In genomic region chr2:229921101-229921891, GRCh38 we compare ENCODE assay signal across 8 cellular contexts. TPM values are rescaled to one million over a fixed set of nuclear protein-coding genes. Genes with fewer than 3 reads are reported as not detected.
DNase-seq lines count a peak whose midpoint lies in the region; ATAC-seq, FAIRE-seq and TF ChIP-seq lines count a peak whose summit lies in the region.

No MANE protein-coding gene starts in this region.

- TF ChIP-seq CTCF in pancreas (IDR thresholded peaks at IDR 0.05) (no peak), transverse colon (IDR thresholded peaks at IDR 0.05) (no peak)

- H3K4me3 Mint-ChIP-seq in activated naive CD8-positive, alpha-beta T cell, result peak overlapping the region; percentile 97

- H3K4me1 Mint-ChIP-seq in activated naive CD8-positive, alpha-beta T cell (ENCODE audit: low read depth), result peaks cover 46% of the 10 kb centered on the region

- in situ Hi-C loops in transverse colon (cut with MboI; ENCODE audit: low pct_ligation_motif_present in 1 of 4, low pct_unique_long_range_greater_than_20kb in 1 of 4, low sequenced_read_pairs in 3 of 4), result no loop called here

- peaks cover 3% of the 10 kb centered on the region for H3K36me3 Mint-ChIP-seq in activated naive CD8-positive, alpha-beta T cell

- H3K27me3 ChIP-seq in SJCRH30 (no peaks in the 10 kb centered on the region), pancreas (no peaks in the 10 kb centered on the region), transverse colon (no peaks in the 10 kb centered on the region)

- peak; percentile 22 for ATAC-seq in GM21390 (IDR thresholded peaks at IDR 0.05; ENCODE audit: unreplicated experiment)
- ATAC-seq in Right ventricle myocardium superior (ENCODE audit: poor library complexity), result peak; percentile 49
- ATAC-seq in pancreas, result peak; percentile 11 to 53 (median 40)

- H3K9me3 Mint-ChIP-seq in activated naive CD8-positive, alpha-beta T cell (ENCODE audit: low read depth), result no peaks in the 10 kb centered on the region

- H3K4me3 ChIP-seq in SJCRH30 (peak overlapping the region; percentile 69), pancreas (peak overlapping the region; percentile 55 to 96 (median 68)), transverse colon (peak overlapping the region; percentile 63 to 99 (median 83))

- TF ChIP-seq EP300 in transverse colon (IDR thresholded peaks at IDR 0.05; ENCODE audit: low read depth), result no peak

- H3K36me3 ChIP-seq in SJCRH30 (peaks cover 14% of the 10 kb centered on the region), pancreas (no peaks in the 10 kb centered on the region), transverse colon (no peaks in the 10 kb centered on the region)

- H3K9me3 ChIP-seq in SJCRH30 (replicated peaks), result no peaks in the 10 kb centered on the region
- H3K9me3 ChIP-seq in pancreas, result no peaks in the 10 kb centered on the region
- H3K9me3 ChIP-seq in transverse colon, result no peaks in the 10 kb centered on the region

- FAIRE-seq in HTR-8/SVneo (lab: Jason Lieb, UNC), result no peak
- no peak for FAIRE-seq in pancreas (lab: Jason Lieb, UNC)

- 1% methylated on average over 48 to 60 of the region's 60 CpGs for WGBS in pancreas, 2 donors
- 1% methylated on average over 19 to 40 of the region's 60 CpGs for WGBS in transverse colon (ENCODE audit: low coverage in 1 of 2), 2 donors

- no peaks in the 10 kb centered on the region for H3K4me1 ChIP-seq in SJCRH30
- peaks cover 0 to 5% (median 3%) of the 10 kb centered on the region in 3 donors for H3K4me1 ChIP-seq in pancreas
- H3K4me1 ChIP-seq in transverse colon, result peaks cover 7 to 35% (median 22%) of the 10 kb centered on the region in 4 donors

- H3K27ac ChIP-seq in SJCRH30, result peak overlapping the region; percentile 67
- H3K27ac ChIP-seq in pancreas, result peak overlapping the region; percentile 92 to 95 (median 94)
- H3K27ac ChIP-seq in transverse colon, result peak overlapping the region; percentile 98 to 100 (median 100)

- intact Hi-C loops in Right ventricle myocardium superior (cut with DNase I), result no loop called here
- intact Hi-C loops in pancreas (cut with DNase I), result no loop called here
- intact Hi-C loops in transverse colon (cut with DNase I; ENCODE audit: low total_unique reads), result no loop called here

- H3K27ac Mint-ChIP-seq in activated naive CD8-positive, alpha-beta T cell, result peak overlapping the region; percentile 96

- H3K27me3 Mint-ChIP-seq in activated naive CD8-positive, alpha-beta T cell, result no peaks in the 10 kb centered on the region

- DNase-seq in DMS 273 treated with DMSO at 0.1 percent for 48 hours (lab: John Stamatoyannopoulos, UW) (peak; percentile 14), HTR-8/SVneo (ENCODE audit: insufficient read length, low spot score) (peak; percentile 75), SJCRH30 (peak; percentile 86 to 87), Right ventricle myocardium superior (peak; percentile 81), pancreas (peak; percentile 58 to 80 (median 65)), transverse colon (peak; percentile 75)

- TF ChIP-seq POLR2A in transverse colon (IDR thresholded peaks at IDR 0.05), result peak; percentile 34

RNA-seq across cellular contexts. Expression of gene TRIP12, which starts 0.5 kb away (rescaled TPM):
- total RNA-seq in SJCRH30 (2014; rRNA removed; shearing (Covaris generic)), result 156 and 167 TPM in 2 replicates
- 164 TPM for total RNA-seq in Right ventricle myocardium superior
- 100 to 1,000 TPM in 1 of 6 donors, 10 to 100 TPM in 5; 51.5 to 106 (median 63.7) TPM for total RNA-seq in pancreas
- 10 to 100 TPM; 12.2 to 17.7 TPM for polyA plus RNA-seq in pancreas
- total RNA-seq in transverse colon, result 100 to 1,000 TPM; 143 to 238 (median 158) TPM

RNA-seq across cellular contexts. Expression of gene FBXO36, which starts 1.0 kb away (rescaled TPM):
- total RNA-seq in SJCRH30 (2014; rRNA removed; shearing (Covaris generic)), result 0.08 and 0.13 TPM in 2 replicates
- total RNA-seq in Right ventricle myocardium superior (0.65 TPM), pancreas (1 to 10 TPM; 1.0 to 1.8 (median 1.2) TPM), transverse colon (1 to 10 TPM in 2 of 4 donors, under 1 TPM in 2; 0.60 to 2.1 (median 1.3) TPM)
- 1 to 10 TPM in 1 of 2 donors, under 1 TPM in 1; 0.84 to 1.6 TPM for polyA plus RNA-seq in pancreas

Comparison
In these comparisons a context has a peak if more than half of its experiments do, and no peak if none do; other contexts are left out.
1. Peak in every context shown above with its lines: DNase-seq, ATAC-seq, H3K4me3 ChIP-seq and H3K27ac ChIP-seq.
2. DNase-seq: peak in every context shown above with its lines; median percentile 86 in SJCRH30; 81 in Right ventricle myocardium superior; 75 in HTR-8/SVneo; 75 in transverse colon; 65 in pancreas; 14 in DMS 273 treated with DMSO at 0.1 percent for 48 hours.